In genomic region chr1:91885331-91885715, GRCh38 we compare ENCODE assay signal across 8 cellular contexts. TPM values are rescaled to one million over a fixed set of nuclear protein-coding genes. Genes with fewer than 3 reads are reported as not detected.
A peak's percentile ranks its signal among the peaks of the same experiment; 100 is the strongest.
DNase-seq lines count a peak whose midpoint lies in the region; ATAC-seq and TF ChIP-seq lines count a peak whose summit lies in the region.

No MANE protein-coding gene starts in this region.

- H3K4me1 Mint-ChIP-seq in CD4-positive, alpha-beta T cell (ENCODE audit: low read depth), result peaks cover 35% of the 10 kb centered on the region
- H3K4me1 Mint-ChIP-seq in T-cell, result peaks cover 34 to 54% (median 46%) of the 10 kb centered on the region in 3 donors

- H3K27ac Mint-ChIP-seq in CD4-positive, alpha-beta T cell, result peak overlapping the region; percentile 77
- H3K27ac Mint-ChIP-seq in T-cell, result peak overlapping the region; percentile 86 to 89

- peak overlapping the region; percentile 89 for H3K4me3 ChIP-seq in H7 (ENCODE audit: insufficient read depth, low read depth, low read length)
- H3K4me3 ChIP-seq in coronary artery, result peak overlapping the region; percentile 81
- peak overlapping the region; percentile 55 for H3K4me3 ChIP-seq in mesendoderm (ENCODE audit: low read length)
- peak overlapping the region; percentile 85 to 94 for H3K4me3 ChIP-seq in tibial artery

- peak overlapping the region; percentile 96 for H3K4me3 Mint-ChIP-seq in CD4-positive, alpha-beta T cell
- peak overlapping the region; percentile 96 to 100 (median 99) for H3K4me3 Mint-ChIP-seq in T-cell

- peak overlapping the region; percentile 97 for H3K23ac ChIP-seq in mesendoderm (ENCODE audit: low read length)

- H4K8ac ChIP-seq in mesendoderm (ENCODE audit: low read depth, low read length), result no peak overlapping the region

- H3K27me3 ChIP-seq in CD4-positive, alpha-beta T cell (ENCODE audit: control insufficient read depth, insufficient read depth, low read length), result no peaks in the 10 kb centered on the region
- H3K27me3 ChIP-seq in H7 (ENCODE audit: control insufficient read depth, insufficient read depth, low read length), result peaks cover 34% of the 10 kb centered on the region
- peaks cover 5% of the 10 kb centered on the region for H3K27me3 ChIP-seq in mesendoderm (ENCODE audit: insufficient read depth, low read length, poor library complexity)
- no peaks in the 10 kb centered on the region for H3K27me3 ChIP-seq in tibial artery

- intact Hi-C loops in CD4-positive, alpha-beta T cell (cut with DNase I, micrococcal nuclease), result loop anchor here (2.0 to 10.0 kb wide), 3 partner anchors 78 to 373 kb away; no protein-coding TSS in a partner anchor
- intact Hi-C loops in tibial artery (cut with DNase I; ENCODE audit: low total_unique reads), result loop anchor here (10.0 kb wide), 1 partner anchor 151 kb away; no protein-coding TSS in a partner anchor

- WGBS in mesendoderm (ENCODE audit: extremely low coverage, insufficient coverage, low lambda C conversion rate), result no CpG with 5 or more reads among the region's 39 CpGs

- peak overlapping the region; percentile 83 for H3K56ac ChIP-seq in mesendoderm (ENCODE audit: low read length)

- H2BK15ac ChIP-seq in mesendoderm (replicated peaks; ENCODE audit: low read depth), result no peak overlapping the region

- H3K27ac ChIP-seq in CD4-positive, alpha-beta T cell (ENCODE audit: low read depth, low read length), result peak overlapping the region; percentile 21
- H3K27ac ChIP-seq in coronary artery (peak overlapping the region; percentile 67 to 91), mesendoderm (ENCODE audit: low read depth, low read length) (no peak overlapping the region), tibial artery (peak overlapping the region; percentile 90 to 91)

- H3K79me1 ChIP-seq in mesendoderm (ENCODE audit: low read length), result no peaks in the 10 kb centered on the region

- peak overlapping the region; percentile 67 for H3K9ac ChIP-seq in mesendoderm (ENCODE audit: low read length)

- POLR2A ChIA-PET in CD4-positive, alpha-beta T cell (lab: Charles Lee), result interaction anchor here (0.9 to 3.7 kb wide), 6 partner anchors 11 to 373 kb away, joined by 3 to 21 read pairs (median 4); no protein-coding TSS in a partner anchor
- POLR2A ChIA-PET in T-cell (lab: Charles Lee), result interaction anchor here (0.6 to 1.0 kb wide), 2 partner anchors 25 to 82 kb away, joined by 3 read pairs; no protein-coding TSS in a partner anchor

- H3K9me3 Mint-ChIP-seq in CD4-positive, alpha-beta T cell, result no peaks in the 10 kb centered on the region
- no peaks in the 10 kb centered on the region for H3K9me3 Mint-ChIP-seq in T-cell

- TF ChIP-seq CTCF in CD4-positive, alpha-beta T cell (IDR thresholded peaks at IDR 0.05), result no peak
- no peak for TF ChIP-seq CTCF in coronary artery (IDR thresholded peaks at IDR 0.05)
- no peak for TF ChIP-seq CTCF in tibial artery (IDR thresholded peaks at IDR 0.05)

- H3K27me3 Mint-ChIP-seq in CD4-positive, alpha-beta T cell, result no peaks in the 10 kb centered on the region
- no peaks in the 10 kb centered on the region for H3K27me3 Mint-ChIP-seq in T-cell

- no peak overlapping the region for H2AK5ac ChIP-seq in mesendoderm (ENCODE audit: low read length)

- H3K79me2 ChIP-seq in mesendoderm (ENCODE audit: control insufficient read depth, insufficient read depth, low read length), result no peaks in the 10 kb centered on the region

- peak in 5 of 10 experiments; percentile 8 to 38 (median 16) for DNase-seq in CD4-positive, alpha-beta T cell
- peak; percentile 60 for DNase-seq in H7
- DNase-seq in T-cell, result peak in 13 of 34 experiments; percentile 6 to 30 (median 22)
- peak; percentile 77 for DNase-seq in coronary artery (ENCODE audit: low spot score)
- DNase-seq in mesendoderm, result no peak
- peak; percentile 56 to 71 for DNase-seq in tibial artery
- no peak for DNase-seq in NCI-H2029 treated with DMSO at 0.1 percent for 48 hours (lab: John Stamatoyannopoulos, UW)
- DNase-seq in NCI-H446 (lab: John Stamatoyannopoulos, UW), result no peak

- no peak overlapping the region for H3K4ac ChIP-seq in mesendoderm (ENCODE audit: low read depth, low read length)

- H2BK5ac ChIP-seq in mesendoderm (ENCODE audit: low read length), result no peak overlapping the region

- H4K5ac ChIP-seq in mesendoderm (ENCODE audit: low read length), result no peak overlapping the region

- H3K18ac ChIP-seq in mesendoderm (ENCODE audit: low read length), result peak overlapping the region; percentile 13

- CTCF ChIA-PET in CD4-positive, alpha-beta T cell (lab: Charles Lee), result interaction anchor here (0.6 to 3.2 kb wide), 6 partner anchors 11 to 372 kb away, joined by 3 to 15 read pairs (median 3); no protein-coding TSS in a partner anchor
- CTCF ChIA-PET in T-cell (lab: Charles Lee), result interaction anchor here (0.6 to 2.2 kb wide), 7 partner anchors 14 to 383 kb away, joined by 3 to 18 read pairs (median 6); no protein-coding TSS in a partner anchor

- peak overlapping the region; percentile 87 for H3K4me2 ChIP-seq in mesendoderm (ENCODE audit: low read length)

- H3K9me3 ChIP-seq in CD4-positive, alpha-beta T cell (ENCODE audit: control insufficient read depth, low read length), result no peaks in the 10 kb centered on the region
- no peaks in the 10 kb centered on the region for H3K9me3 ChIP-seq in tibial artery

- H2BK120ac ChIP-seq in mesendoderm (ENCODE audit: low read depth, low read length), result no peak overlapping the region

- H3K36me3 Mint-ChIP-seq in CD4-positive, alpha-beta T cell (ENCODE audit: low read depth), result peaks cover 10% of the 10 kb centered on the region
- H3K36me3 Mint-ChIP-seq in T-cell, result no peaks in the 10 kb centered on the region

- ATAC-seq in CD4-positive, alpha-beta T cell (ENCODE audit: poor library complexity), result peak; percentile 11
- peak; percentile 19 to 30 (median 26) for ATAC-seq in T-cell (replicated peaks in 1 of 4)

- no peaks in the 10 kb centered on the region for H3K36me3 ChIP-seq in H7 (replicated peaks; ENCODE audit: control insufficient read depth, insufficient read depth, low read length)
- H3K36me3 ChIP-seq in mesendoderm (ENCODE audit: control insufficient read depth, insufficient read depth, low read length), result no peaks in the 10 kb centered on the region
- H3K36me3 ChIP-seq in tibial artery, result no peaks in the 10 kb centered on the region

- H3K4me1 ChIP-seq in mesendoderm (ENCODE audit: control insufficient read depth, low read depth, low read length) (no peaks in the 10 kb centered on the region), tibial artery (peaks cover 0 to 25% (median 10%) of the 10 kb centered on the region in 4 donors)

RNA-seq across cellular contexts. Expression of gene TGFBR3, which starts 0.6 kb away (rescaled TPM):
- 10 to 100 TPM; 31.5 to 36.6 TPM for total RNA-seq in CD4-positive, alpha-beta T cell
- total RNA-seq in H7 (2014; rRNA removed; shearing (Covaris generic)), result 2.3 and 2.4 TPM in 2 replicates
- 10 to 100 TPM; 17.5 to 65.4 (median 36.4) TPM for total RNA-seq in T-cell
- polyA plus RNA-seq in mesendoderm (2013, experiment 1 of 2), result 2.3 TPM
- 2.6 TPM for polyA plus RNA-seq in mesendoderm (2013, experiment 2 of 2)

Comparison
In these comparisons a context has a peak if more than half of its experiments do, and no peak if none do; other contexts are left out.
1. DNase-seq: peak in H7 (single experiment), coronary artery (single experiment) and tibial artery (2 of 2); none in mesendoderm (single experiment), NCI-H2029 treated with DMSO at 0.1 percent for 48 hours (single experiment) and NCI-H446 (0 of 2).
2. Peak in every context shown above with its lines, with median percentiles within 50 percentile points of each other: H3K4me3 ChIP-seq.